12 cellular contexts compared by ENCODE assay signal in genomic region chr17:82913304-82914043, GRCh38.
DNase-seq lines count a peak whose midpoint lies in the region; ATAC-seq and TF ChIP-seq lines count a peak whose summit lies in the region.
"Had no signal": no experiment of that assay in that cellular context is flagged by ENCODE, and none has a peak within 500 bp of the region (broad histone marks: within the 10 kb centered on the region; RNA-seq: fewer than 3 reads in every experiment).

No MANE protein-coding gene starts in this region.

- ATAC-seq in lower lobe of right lung (peak; percentile 10 to 51), HG03378 (IDR thresholded peaks at IDR 0.05; ENCODE audit: unreplicated experiment) (no peak)

- no peak for TF ChIP-seq EP300 in Ishikawa (IDR thresholded peaks at IDR 0.05; ENCODE audit: borderline replicate concordance)

- H3K36me3 Mint-ChIP-seq in chondrocyte (ENCODE audit: low read depth), result peaks cover 7% of the 10 kb centered on the region

- peaks cover 41% of the 10 kb centered on the region for H3K36me3 ChIP-seq in lower lobe of right lung

- no peaks in the 10 kb centered on the region for H3K27me3 Mint-ChIP-seq in chondrocyte (ENCODE audit: low read depth)
- H3K27me3 Mint-ChIP-seq: activated naive CD8-positive, alpha-beta T cell treated with anti-CD3 and anti-CD28 coated beads for 36 hours; natural killer cell treated with Interleukin-12 subunit alpha and Interleukin-12 subunit beta and Interleukin-15 and Interleukin-18, amount 100 ng/mL, for 72 hours had no signal

- H3K27ac ChIP-seq in lower lobe of right lung, result no peak overlapping the region

- peaks cover 6% of the 10 kb centered on the region for H3K4me1 ChIP-seq in lower lobe of right lung

- no peak overlapping the region for H3K4me3 ChIP-seq in lower lobe of right lung

- peak; percentile 63 for TF ChIP-seq RAD21 in Ishikawa (IDR thresholded peaks at IDR 0.05; ENCODE audit: low read depth)

- no peaks in the 10 kb centered on the region for H3K4me1 Mint-ChIP-seq in chondrocyte (ENCODE audit: low read depth)

- TF ChIP-seq CTCF in chondrocyte (IDR thresholded peaks at IDR 0.05), result peak; percentile 48
- peak; percentile 24 for TF ChIP-seq CTCF in lower lobe of right lung (IDR thresholded peaks at IDR 0.05)

- no peak overlapping the region for H3K4me3 Mint-ChIP-seq in chondrocyte (ENCODE audit: unreplicated experiment)
- H3K4me3 Mint-ChIP-seq: activated naive CD8-positive, alpha-beta T cell treated with anti-CD3 and anti-CD28 coated beads for 36 hours; natural killer cell treated with Interleukin-12 subunit alpha and Interleukin-12 subunit beta and Interleukin-15 and Interleukin-18, amount 100 ng/mL, for 72 hours had no signal

- no peaks in the 10 kb centered on the region for H3K9me3 Mint-ChIP-seq in chondrocyte (ENCODE audit: low read depth)
- H3K9me3 Mint-ChIP-seq: activated naive CD8-positive, alpha-beta T cell treated with anti-CD3 and anti-CD28 coated beads for 36 hours; natural killer cell treated with Interleukin-12 subunit alpha and Interleukin-12 subunit beta and Interleukin-15 and Interleukin-18, amount 100 ng/mL, for 72 hours had no signal

- intact Hi-C loops in lower lobe of right lung (cut with DNase I), result loop anchor here (10.0 kb wide), 1 partner anchor 129 kb away; no protein-coding TSS in a partner anchor

- no peak overlapping the region for H3K27ac Mint-ChIP-seq in chondrocyte (ENCODE audit: unreplicated experiment)
- H3K27ac Mint-ChIP-seq: activated naive CD8-positive, alpha-beta T cell treated with anti-CD3 and anti-CD28 coated beads for 36 hours; natural killer cell treated with Interleukin-12 subunit alpha and Interleukin-12 subunit beta and Interleukin-15 and Interleukin-18, amount 100 ng/mL, for 72 hours had no signal

- H3K27me3 ChIP-seq in lower lobe of right lung (ENCODE audit: low read depth), result no peaks in the 10 kb centered on the region

- DNase-seq in COR-L47 (lab: John Stamatoyannopoulos, UW) (peak; percentile 24), chondrocyte (ENCODE audit: low spot score) (no peak), lower lobe of right lung (no peak), NCI-H2029 (lab: John Stamatoyannopoulos, UW) (no peak), NCI-H1092 (lab: John Stamatoyannopoulos, UW) (no peak)
- DNase-seq in activated naive CD4-positive, alpha-beta T cell treated with Interleukin-2 at 50 U/mL for 16 hours, result no peak
- DNase-seq: activated naive CD8-positive, alpha-beta T cell treated with anti-CD3 and anti-CD28 coated beads for 36 hours; NCI-H226; T1000 had no signal

- no peaks in the 10 kb centered on the region for H3K9me3 ChIP-seq in lower lobe of right lung

TF ChIP-seq in Ishikawa, 13 proteins besides CTCF, POLR2A, EP300 and RAD21:
- no peak for TF ChIP-seq TEAD4 (IDR thresholded peaks at IDR 0.05)
- TF ChIP-seq FOXM1 (IDR thresholded peaks at IDR 0.05; ENCODE audit: borderline replicate concordance, low read depth), result no peak
- no peak for TF ChIP-seq MAX (IDR thresholded peaks at IDR 0.05)
- no peak for TF ChIP-seq EGR1 (IDR thresholded peaks at IDR 0.05)
